Comparison of ENCODE assay signal across 11 cellular contexts in the genomic region with DNA sequence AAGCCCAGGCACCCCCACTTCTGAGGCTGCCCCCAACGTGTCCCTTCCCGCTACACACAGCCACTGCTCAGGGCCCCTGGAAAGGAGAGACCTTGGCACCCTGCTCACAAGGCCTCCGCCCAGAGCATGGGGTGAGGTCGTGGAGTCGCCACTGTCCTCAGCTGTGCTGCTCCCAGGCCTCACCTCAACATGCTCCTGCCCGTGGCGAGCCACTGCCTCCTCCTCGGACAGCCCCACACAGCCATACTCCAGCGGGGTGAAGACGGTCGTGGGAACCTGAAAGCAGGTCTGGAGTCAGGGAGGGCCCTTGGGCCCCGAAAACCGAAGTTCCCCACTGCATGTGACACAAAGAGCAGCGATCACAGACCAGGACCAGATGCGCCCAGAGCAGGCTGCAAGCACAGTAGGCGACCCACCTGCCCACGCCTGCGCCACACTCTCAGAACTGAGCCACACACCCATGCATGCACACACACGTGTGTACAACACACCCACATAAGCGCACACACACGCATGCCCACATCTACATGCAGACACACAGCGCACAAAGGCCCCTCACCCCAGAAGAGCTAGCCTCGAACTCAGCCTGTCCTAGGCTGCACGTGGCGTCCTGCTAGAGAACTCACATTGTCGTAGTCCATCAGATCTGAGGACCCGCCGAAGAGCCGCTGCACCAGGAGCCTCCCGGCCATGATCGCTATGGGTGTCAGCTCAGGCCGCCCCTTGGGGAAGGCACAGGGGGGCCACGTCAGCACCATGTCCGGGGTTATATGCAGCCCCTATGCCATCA. TPM values are rescaled to one million over a fixed set of nuclear protein-coding genes. Genes with fewer than 3 reads are reported as not detected.
A peak's percentile ranks its signal among the peaks of the same experiment; 100 is the strongest.
DNase-seq lines count a peak whose midpoint lies in the region; ATAC-seq and TF ChIP-seq lines count a peak whose summit lies in the region.
"Had no signal": no experiment of that assay in that cellular context is flagged by ENCODE, and none has a peak within 500 bp of the region (broad histone marks: within the 10 kb centered on the region; RNA-seq: fewer than 3 reads in every experiment).

No MANE protein-coding gene starts in this region.

- WGBS in body of pancreas, 2 donors = 88 to 91% methylated on average over 23 to 33 of the region's 34 CpGs
- WGBS in transverse colon (ENCODE audit: low coverage in 1 of 2), 2 donors = 93% methylated on average over 34 of the region's 34 CpGs; no CpG with 5 or more reads in 1 of the 2 donors

- H3K27me3 ChIP-seq in body of pancreas = no peaks in the 10 kb centered on the region
- no peaks in the 10 kb centered on the region for H3K27me3 ChIP-seq in lower lobe of right lung (ENCODE audit: low read depth)
- no peaks in the 10 kb centered on the region for H3K27me3 ChIP-seq in transverse colon

- no peak for TF ChIP-seq EP300 in transverse colon (IDR thresholded peaks at IDR 0.05; ENCODE audit: low read depth)

- intact Hi-C loops in body of pancreas (cut with DNase I) (loop anchor here (5.0 kb wide), 1 partner anchor 38 kb away; no protein-coding TSS in a partner anchor), lower lobe of right lung (cut with DNase I) (no loop called here), transverse colon (cut with DNase I; ENCODE audit: low total_unique reads) (no loop called here)

- in situ Hi-C loops in transverse colon (cut with MboI; ENCODE audit: low pct_ligation_motif_present in 1 of 4, low pct_unique_long_range_greater_than_20kb in 1 of 4, low sequenced_read_pairs in 3 of 4) = no loop called here

- TF ChIP-seq CTCF in body of pancreas (IDR thresholded peaks at IDR 0.05) (no peak), lower lobe of right lung (IDR thresholded peaks at IDR 0.05) (no peak), transverse colon (IDR thresholded peaks at IDR 0.05) (no peak)

- H3K9me3 ChIP-seq in body of pancreas = no peaks in the 10 kb centered on the region
- no peaks in the 10 kb centered on the region for H3K9me3 ChIP-seq in lower lobe of right lung
- H3K9me3 ChIP-seq in transverse colon = no peaks in the 10 kb centered on the region

- H3K4me3 ChIP-seq in body of pancreas (no peak overlapping the region), lower lobe of right lung (no peak overlapping the region), transverse colon (no peak overlapping the region)

- H3K4me1 ChIP-seq in body of pancreas (no peaks in the 10 kb centered on the region), lower lobe of right lung (peaks cover 21% of the 10 kb centered on the region), transverse colon (peaks cover 0 to 26% (median 22%) of the 10 kb centered on the region in 4 donors)

- ATAC-seq in body of pancreas (no peak), lower lobe of right lung (no peak), GM18517 (IDR thresholded peaks at IDR 0.05; ENCODE audit: unreplicated experiment) (no peak)
- ATAC-seq: stimulated activated naive CD8-positive, alpha-beta T cell treated with anti-CD3 and anti-CD28 coated beads, Interleukin-15, Interleukin-2, amounts not matched to agents 100 U/mL and 50 U/mL, for 24 hours had no signal

- TF ChIP-seq POLR2A in body of pancreas (IDR thresholded peaks at IDR 0.05) = no peak
- no peak for TF ChIP-seq POLR2A in transverse colon (IDR thresholded peaks at IDR 0.05)

- H3K36me3 ChIP-seq in body of pancreas (replicated peaks in 1 of 2; ENCODE audit: insufficient read depth in 1 of 2, low read depth in 2 of 2) = no peaks in the 10 kb centered on the region
- H3K36me3 ChIP-seq in lower lobe of right lung = peaks cover 20% of the 10 kb centered on the region
- H3K36me3 ChIP-seq in transverse colon = no peaks in the 10 kb centered on the region

- H3K27ac ChIP-seq in body of pancreas = no peak overlapping the region
- H3K27ac ChIP-seq in lower lobe of right lung = peak overlapping the region; percentile 36
- H3K27ac ChIP-seq in transverse colon = peak overlapping the region in 3 of 4 donors; percentile 3 to 56 (median 6)

- peak; percentile 4 for DNase-seq in activated naive CD4-positive, alpha-beta T cell treated with anti-CD3 and anti-CD28 coated beads, Interleukin-2, amount 50 U/mL, for 16 hours
- no peak for DNase-seq in activated naive CD4-positive, alpha-beta T cell treated with Interleukin-2 at 50 U/mL for 16 hours
- DNase-seq in body of pancreas = peak in 3 of 4 donors; percentile 3 to 8 (median 4)
- peak; percentile 30 for DNase-seq in lower lobe of right lung
- no peak for DNase-seq in transverse colon
- DNase-seq in MV-4-11 (lab: John Stamatoyannopoulos, UW) = no peak
- no peak for DNase-seq in kidney glomerular epithelial cell (lab: John Stamatoyannopoulos, UW)
- DNase-seq: activated CD4-positive, CD25-positive, alpha-beta regulatory T cell; NCI-H1092; stimulated activated naive CD8-positive, alpha-beta T cell treated with anti-CD3 and anti-CD28 coated beads, Interleukin-15, Interleukin-2, amounts not matched to agents 100 U/mL and 50 U/mL, for 24 hours had no signal

RNA-seq across cellular contexts. Expression of gene GNB1L, which starts 25.5 kb away (rescaled TPM):
- total RNA-seq in body of pancreas (1 to 10 TPM; 1.3 to 3.3 TPM), lower lobe of right lung (6.0 TPM), transverse colon (1 to 10 TPM in 3 of 4 donors, under 1 TPM in 1; 0.80 to 4.8 (median 2.8) TPM)

RNA-seq across cellular contexts. Expression of gene RTL10, which starts 25.5 kb away (rescaled TPM):
- 10 to 100 TPM; 10.2 to 14.8 TPM for total RNA-seq in body of pancreas
- 24.3 TPM for total RNA-seq in lower lobe of right lung
- total RNA-seq in transverse colon = 10 to 100 TPM in 1 of 4 donors, 1 to 10 TPM in 3; 7.1 to 16.8 (median 7.8) TPM

Comparison
In these comparisons a context has a peak if more than half of its experiments do, and no peak if none do; other contexts are left out.
1. DNase-seq: peak in activated naive CD4-positive, alpha-beta T cell treated with anti-CD3 and anti-CD28 coated beads, Interleukin-2, amount 50 U/mL, for 16 hours (single experiment), body of pancreas (3 of 4) and lower lobe of right lung (single experiment); none in activated naive CD4-positive, alpha-beta T cell treated with Interleukin-2 at 50 U/mL for 16 hours (single experiment), transverse colon (single experiment), MV-4-11 (single experiment) and kidney glomerular epithelial cell (single experiment).
2. H3K27ac ChIP-seq: peak in lower lobe of right lung (single experiment) and transverse colon (3 of 4); none in body of pancreas (0 of 4).